ENCODE assay signal across 19 cellular contexts in the genomic region with DNA sequence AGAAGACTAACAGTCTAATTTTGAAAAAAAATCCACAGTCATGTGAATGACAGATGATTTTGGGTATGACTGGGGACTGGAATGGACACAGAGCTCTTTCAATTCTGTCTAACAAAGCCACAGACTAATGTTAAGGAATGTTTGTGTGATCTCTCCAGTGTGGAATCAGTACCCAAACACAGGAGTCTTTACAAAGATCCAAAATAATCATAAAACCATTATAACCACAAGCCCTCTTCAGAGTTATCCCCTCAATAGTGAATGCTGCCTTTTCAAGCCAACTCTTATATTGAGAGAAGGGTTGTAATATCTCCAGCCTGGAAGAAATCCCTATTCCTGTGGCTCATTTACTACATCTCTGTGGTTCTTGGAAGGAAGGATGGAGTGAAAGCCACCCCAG.
"Had no signal": no experiment of that assay in that cellular context is flagged by ENCODE, and none has a peak within 500 bp of the region (broad histone marks: within the 10 kb centered on the region; RNA-seq: fewer than 3 reads in every experiment).

No MANE protein-coding gene starts in this region.

- H3K4me3 ChIP-seq: ascending aorta, esophagus muscularis mucosa, heart left ventricle, lung, neural progenitor cell, ovary, sigmoid colon, thyroid gland, uterus had no signal

- H3K27ac ChIP-seq: esophagus muscularis mucosa, heart left ventricle, neural progenitor cell, ovary, sigmoid colon, thyroid gland, uterus had no signal

- H3K4me2 ChIP-seq: neural progenitor cell had no signal

- H3K9ac ChIP-seq: neural progenitor cell had no signal

- H3K4me1 ChIP-seq: neural progenitor cell, sigmoid colon, thyroid gland, uterus had no signal

- H3K36me3 ChIP-seq: ascending aorta, esophagus muscularis mucosa, heart left ventricle, neural progenitor cell, ovary, sigmoid colon, thyroid gland, uterus had no signal

- H3K27me3 ChIP-seq: ascending aorta, esophagus muscularis mucosa, heart left ventricle, neural progenitor cell, ovary, sigmoid colon, thyroid gland, uterus had no signal

- ATAC-seq: activated CD4-positive, CD25-positive, alpha-beta regulatory T cell treated with anti-CD3 and anti-CD28 coated beads, Interleukin-2, amount 50 U/mL, for 24 hours; activated naive CD8-positive, alpha-beta T cell treated with anti-CD3 and anti-CD28 coated beads, Interleukin-2, amount 50 U/mL, for 24 hours; heart left ventricle; stimulated activated effector memory CD8-positive, alpha-beta T cell treated with anti-CD3 and anti-CD28 coated beads, Interleukin-12 subunit alpha, Interleukin-12 subunit beta, amount 100 ng/mL, for 72 hours had no signal

- H3K9me3 ChIP-seq: ascending aorta, esophagus muscularis mucosa, heart left ventricle, ovary, sigmoid colon, thyroid gland, uterus had no signal

- H2AFZ ChIP-seq: neural progenitor cell had no signal

- DNase-seq: activated naive CD4-positive, alpha-beta T cell; activated naive CD8-positive, alpha-beta T cell treated with anti-CD3 and anti-CD28 coated beads, Interleukin-2, amount 50 U/mL, for 24 hours; activated T-cell treated with anti-CD3 and anti-CD28 coated beads for 4 hours; caudate nucleus; heart left ventricle; left cardiac atrium; ovary; sigmoid colon; stimulated activated CD4-positive, alpha-beta T cell treated with anti-CD3 and anti-CD28 coated beads, Interleukin-1b, Interleukin-23, amount 100 ng/mL, for 48 hours; thyroid gland; uterus had no signal

- FAIRE-seq: colon, frontal cortex had no signal
